Comparison of ENCODE assay signal across 19 cellular contexts in the genomic region with DNA sequence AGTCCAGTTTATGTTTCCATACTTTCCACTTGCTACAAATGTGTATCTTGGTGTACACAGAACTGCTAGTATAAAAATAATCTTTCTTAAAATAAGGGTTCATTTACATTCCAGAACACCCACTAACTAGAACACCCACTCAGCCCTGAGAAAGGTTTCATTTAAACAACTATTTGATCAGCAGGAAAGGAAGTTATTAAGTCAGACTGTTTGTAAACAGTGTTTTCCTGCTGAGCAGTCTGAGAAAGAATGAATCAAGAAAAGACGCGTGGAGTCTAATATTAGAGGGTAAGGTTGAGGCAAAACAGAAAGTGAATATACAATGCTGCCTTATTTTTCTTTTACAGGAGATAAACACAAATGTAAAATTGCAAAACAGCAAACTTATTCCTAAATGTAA. TPM values are rescaled to one million over a fixed set of nuclear protein-coding genes. Genes with fewer than 3 reads are reported as not detected.
DNase-seq lines count a peak whose midpoint lies in the region; ATAC-seq, FAIRE-seq and TF ChIP-seq lines count a peak whose summit lies in the region.
"Had no signal": no experiment of that assay in that cellular context is flagged by ENCODE, and none has a peak within 500 bp of the region (broad histone marks: within the 10 kb centered on the region; RNA-seq: fewer than 3 reads in every experiment).

No MANE protein-coding gene starts in this region.

- H3K27me3 Mint-ChIP-seq in progenitor cell of endocrine pancreas, result no peaks in the 10 kb centered on the region
- no peaks in the 10 kb centered on the region for H3K27me3 Mint-ChIP-seq in activated naive CD4-positive, alpha-beta T cell treated with anti-CD3 and anti-CD28 coated beads for 36 hours (ENCODE audit: low read depth)
- H3K27me3 Mint-ChIP-seq: naive thymus-derived CD4-positive, alpha-beta T cell; type B pancreatic cell had no signal

- intact Hi-C loops in activated naive CD4-positive, alpha-beta T cell treated with anti-CD3 and anti-CD28 coated beads for 36 hours (cut with micrococcal nuclease), result no loop called here

- ATAC-seq in HG02798 (IDR thresholded peaks at IDR 0.05; ENCODE audit: poor library complexity, unreplicated experiment), result peak; percentile 54
- ATAC-seq in GM19463 (IDR thresholded peaks at IDR 0.05; ENCODE audit: unreplicated experiment), result no peak
- ATAC-seq: activated T-cell treated with anti-CD3 and anti-CD28 coated beads, Interleukin-2, amount 50 U/mL, for 4 hours; left lobe of liver; naive thymus-derived CD4-positive, alpha-beta T cell had no signal

- H3K27ac Mint-ChIP-seq in progenitor cell of endocrine pancreas, result peak overlapping the region; percentile 67
- H3K27ac Mint-ChIP-seq in activated naive CD4-positive, alpha-beta T cell treated with anti-CD3 and anti-CD28 coated beads for 36 hours, result no peak overlapping the region
- H3K27ac Mint-ChIP-seq: CD14-positive monocyte, type B pancreatic cell had no signal

- no peak overlapping the region for H3K4me3 Mint-ChIP-seq in progenitor cell of endocrine pancreas (ENCODE audit: low read depth)
- H3K4me3 Mint-ChIP-seq in activated naive CD4-positive, alpha-beta T cell treated with anti-CD3 and anti-CD28 coated beads for 36 hours, result no peak overlapping the region
- H3K4me3 Mint-ChIP-seq: activated T-cell treated with anti-CD3 and anti-CD28 coated beads, Interleukin-2, amount 50 U/mL, for 4 hours; CD14-positive monocyte; naive thymus-derived CD4-positive, alpha-beta T cell; type B pancreatic cell had no signal

- no peak for TF ChIP-seq CTCF in choroid plexus epithelial cell (conservative IDR thresholded peaks at IDR 0.05; ENCODE audit: low read depth, low read length)
- no peak for TF ChIP-seq CTCF in progenitor cell of endocrine pancreas (IDR thresholded peaks at IDR 0.05; ENCODE audit: unreplicated experiment)

- DNase-seq in GM18507 (ENCODE audit: extremely low spot score, insufficient read length, low read depth) (no peak), choroid plexus epithelial cell (ENCODE audit: low read depth) (peak; percentile 49), progenitor cell of endocrine pancreas (ENCODE audit: low spot score, unreplicated experiment) (no peak), DMS 273 (lab: John Stamatoyannopoulos, UW; ENCODE audit: unreplicated experiment) (no peak), NCI-H2171 (lab: John Stamatoyannopoulos, UW) (no peak)
- no peak for DNase-seq in activated naive CD4-positive, alpha-beta T cell treated with anti-CD3 and anti-CD28 coated beads for 36 hours
- DNase-seq: activated CD4-positive, alpha-beta T cell treated with anti-CD3 and anti-CD28 coated beads, Interleukin-2, amount 50 U/mL, for 4 hours; activated T-cell treated with anti-CD3 and anti-CD28 coated beads, Interleukin-2, amount 50 U/mL, for 4 hours; adrenal gland; erythroblast; naive thymus-derived CD4-positive, alpha-beta T cell; retina had no signal

- H3K36me3 Mint-ChIP-seq in progenitor cell of endocrine pancreas (ENCODE audit: insufficient read depth), result peaks cover 23% of the 10 kb centered on the region
- H3K36me3 Mint-ChIP-seq in activated naive CD4-positive, alpha-beta T cell treated with anti-CD3 and anti-CD28 coated beads for 36 hours (ENCODE audit: low read depth), result peaks cover 16% of the 10 kb centered on the region

- peak; percentile 33 for FAIRE-seq in GM18507 (lab: Jason Lieb, UNC)
- FAIRE-seq: HTR-8/SVneo had no signal

- H3K4me3 ChIP-seq in choroid plexus epithelial cell (ENCODE audit: low read depth, low read length), result no peak overlapping the region
- H3K4me3 ChIP-seq: adrenal gland, HAP-1 had no signal

- H3K4me1 Mint-ChIP-seq in progenitor cell of endocrine pancreas (ENCODE audit: low read depth), result peaks cover 9% of the 10 kb centered on the region
- peaks cover 5% of the 10 kb centered on the region for H3K4me1 Mint-ChIP-seq in activated naive CD4-positive, alpha-beta T cell treated with anti-CD3 and anti-CD28 coated beads for 36 hours (ENCODE audit: low read depth)
- H3K4me1 Mint-ChIP-seq: CD14-positive monocyte had no signal

- CTCF ChIA-PET in activated naive CD4-positive, alpha-beta T cell treated with anti-CD3 and anti-CD28 coated beads for 36 hours (lab: Charles Lee), result no interaction called here

- peaks cover 3% of the 10 kb centered on the region for H3K9me3 Mint-ChIP-seq in progenitor cell of endocrine pancreas (ENCODE audit: low read depth)
- H3K9me3 Mint-ChIP-seq in activated naive CD4-positive, alpha-beta T cell treated with anti-CD3 and anti-CD28 coated beads for 36 hours, result peaks cover 1% of the 10 kb centered on the region
- H3K9me3 Mint-ChIP-seq: activated T-cell treated with anti-CD3 and anti-CD28 coated beads, Interleukin-2, amount 50 U/mL, for 4 hours; CD14-positive monocyte had no signal

RNA-seq across cellular contexts. Expression of gene NARS2, which starts 32.7 kb away (rescaled TPM):
- 24.7 and 28.6 TPM in 2 replicates for total RNA-seq in progenitor cell of endocrine pancreas
- total RNA-seq in activated naive CD4-positive, alpha-beta T cell treated with anti-CD3 and anti-CD28 coated beads for 36 hours, result 10 to 100 TPM; 27.7 to 28.3 TPM
